In the genomic region with DNA sequence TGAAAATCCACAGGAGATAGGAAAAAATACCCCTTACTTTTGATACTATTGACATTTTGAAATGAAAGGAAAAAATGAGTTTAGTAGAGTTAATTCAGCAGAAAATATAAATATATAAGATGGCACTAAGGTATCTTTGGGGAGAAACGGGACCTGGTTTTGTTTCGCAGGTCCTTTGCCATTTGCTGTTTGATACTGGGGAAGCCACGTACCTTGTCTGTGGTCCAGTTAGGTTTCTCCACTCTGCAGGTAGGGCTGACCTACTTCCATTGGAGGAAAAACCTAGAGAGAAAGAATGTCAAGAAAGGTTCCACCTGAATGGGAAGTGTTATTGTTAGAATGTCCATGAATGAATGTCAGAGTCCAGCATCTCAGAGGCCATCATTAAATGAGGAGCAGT, we compare ENCODE assay signal across 22 cellular contexts. TPM values are rescaled to one million over a fixed set of nuclear protein-coding genes. Genes with fewer than 3 reads are reported as not detected.
A peak's percentile ranks its signal among the peaks of the same experiment; 100 is the strongest.
DNase-seq lines count a peak whose midpoint lies in the region; ATAC-seq and TF ChIP-seq lines count a peak whose summit lies in the region.
"Had no signal": no experiment of that assay in that cellular context is flagged by ENCODE, and none has a peak within 500 bp of the region (broad histone marks: within the 10 kb centered on the region; RNA-seq: fewer than 3 reads in every experiment).

No MANE protein-coding gene starts in this region.

- H3K27me3 Mint-ChIP-seq in activated T-helper 17 cell treated with anti-CD3 and anti-CD28 coated beads, Interleukin-2, amount 50 U/mL, for 72 hours, result no peaks in the 10 kb centered on the region
- peaks cover 2% of the 10 kb centered on the region for H3K27me3 Mint-ChIP-seq in activated T-helper 2 cell treated with anti-CD3 and anti-CD28 coated beads, Interferon-gamma antibody, Interleukin-2, Interleukin-4, amounts not matched to agents 10 μg/mL and 5 μg/mL and 100 μg/mL, durations not matched to agents 14 hours and 24 hours and 36 hours (ENCODE audit: low read depth)
- peaks cover 9% of the 10 kb centered on the region for H3K27me3 Mint-ChIP-seq in osteocyte (ENCODE audit: unreplicated experiment)
- peaks cover 15 to 40% of the 10 kb centered on the region in 2 donors for H3K27me3 Mint-ChIP-seq in natural killer cell treated with Interleukin-12 subunit alpha and Interleukin-12 subunit beta and Interleukin-15 and Interleukin-18, amount 100 ng/mL, for 72 hours
- H3K27me3 Mint-ChIP-seq: CD4-positive, CD25-positive, alpha-beta regulatory T cell had no signal

- intact Hi-C loops in activated T-helper 2 cell treated with anti-CD3 and anti-CD28 coated beads, Interferon-gamma antibody, Interleukin-2, Interleukin-4, amounts not matched to agents 10 μg/mL and 5 μg/mL and 100 μg/mL, durations not matched to agents 14 hours and 24 hours and 36 hours (cut with micrococcal nuclease), result loop anchor here (10.0 kb wide), 1 partner anchor 112 kb away; a partner anchor contains a TSS

- H3K4me1 Mint-ChIP-seq in activated T-helper 17 cell treated with anti-CD3 and anti-CD28 coated beads, Interleukin-2, amount 50 U/mL, for 72 hours, result peaks cover 20% of the 10 kb centered on the region
- H3K4me1 Mint-ChIP-seq in activated T-helper 2 cell treated with anti-CD3 and anti-CD28 coated beads, Interferon-gamma antibody, Interleukin-2, Interleukin-4, amounts not matched to agents 10 μg/mL and 5 μg/mL and 100 μg/mL, durations not matched to agents 14 hours and 24 hours and 36 hours (ENCODE audit: low read depth), result peaks cover 30% of the 10 kb centered on the region
- no peaks in the 10 kb centered on the region for H3K4me1 Mint-ChIP-seq in osteocyte (ENCODE audit: unreplicated experiment)
- H3K4me1 Mint-ChIP-seq in natural killer cell treated with Interleukin-12 subunit alpha and Interleukin-12 subunit beta and Interleukin-15 and Interleukin-18, amount 100 ng/mL, for 72 hours (ENCODE audit: low read depth in 2 of 2), result no peaks in the 10 kb centered on the region
- H3K4me1 Mint-ChIP-seq: CD14-positive monocyte; CD8-positive, alpha-beta memory T cell had no signal

- peaks cover 34% of the 10 kb centered on the region for H3K36me3 Mint-ChIP-seq in activated T-helper 17 cell treated with anti-CD3 and anti-CD28 coated beads, Interleukin-2, amount 50 U/mL, for 72 hours (ENCODE audit: low read depth)
- H3K36me3 Mint-ChIP-seq in activated T-helper 2 cell treated with anti-CD3 and anti-CD28 coated beads, Interferon-gamma antibody, Interleukin-2, Interleukin-4, amounts not matched to agents 10 μg/mL and 5 μg/mL and 100 μg/mL, durations not matched to agents 14 hours and 24 hours and 36 hours (ENCODE audit: low read depth), result peaks cover 10% of the 10 kb centered on the region
- no peaks in the 10 kb centered on the region for H3K36me3 Mint-ChIP-seq in osteocyte (ENCODE audit: unreplicated experiment)
- H3K36me3 Mint-ChIP-seq in natural killer cell treated with Interleukin-12 subunit alpha and Interleukin-12 subunit beta and Interleukin-15 and Interleukin-18, amount 100 ng/mL, for 72 hours, result no peaks in the 10 kb centered on the region
- H3K36me3 Mint-ChIP-seq: CD14-positive monocyte; CD4-positive, CD25-positive, alpha-beta regulatory T cell; CD8-positive, alpha-beta memory T cell had no signal

- no peaks in the 10 kb centered on the region for H3K9me3 Mint-ChIP-seq in activated T-helper 17 cell treated with anti-CD3 and anti-CD28 coated beads, Interleukin-2, amount 50 U/mL, for 72 hours
- H3K9me3 Mint-ChIP-seq in activated T-helper 2 cell treated with anti-CD3 and anti-CD28 coated beads, Interferon-gamma antibody, Interleukin-2, Interleukin-4, amounts not matched to agents 10 μg/mL and 5 μg/mL and 100 μg/mL, durations not matched to agents 14 hours and 24 hours and 36 hours, result no peaks in the 10 kb centered on the region
- H3K9me3 Mint-ChIP-seq in osteocyte (ENCODE audit: unreplicated experiment), result no peaks in the 10 kb centered on the region
- no peaks in the 10 kb centered on the region for H3K9me3 Mint-ChIP-seq in natural killer cell treated with Interleukin-12 subunit alpha and Interleukin-12 subunit beta and Interleukin-15 and Interleukin-18, amount 100 ng/mL, for 72 hours
- H3K9me3 Mint-ChIP-seq: CD4-positive, alpha-beta memory T cell; CD4-positive, CD25-positive, alpha-beta regulatory T cell had no signal

- no peak for TF ChIP-seq CTCF in osteocyte (IDR thresholded peaks at IDR 0.05)

- H3K27ac Mint-ChIP-seq in activated T-helper 17 cell treated with anti-CD3 and anti-CD28 coated beads, Interleukin-2, amount 50 U/mL, for 72 hours, result peak overlapping the region; percentile 91
- H3K27ac Mint-ChIP-seq in activated T-helper 2 cell treated with anti-CD3 and anti-CD28 coated beads, Interferon-gamma antibody, Interleukin-2, Interleukin-4, amounts not matched to agents 10 μg/mL and 5 μg/mL and 100 μg/mL, durations not matched to agents 14 hours and 24 hours and 36 hours, result peak overlapping the region; percentile 52
- no peak overlapping the region for H3K27ac Mint-ChIP-seq in osteocyte (ENCODE audit: unreplicated experiment)
- no peak overlapping the region for H3K27ac Mint-ChIP-seq in natural killer cell treated with Interleukin-12 subunit alpha and Interleukin-12 subunit beta and Interleukin-15 and Interleukin-18, amount 100 ng/mL, for 72 hours
- H3K27ac Mint-ChIP-seq: CD14-positive monocyte; CD8-positive, alpha-beta memory T cell had no signal

- DNase-seq in activated T-helper 2 cell treated with anti-CD3 and anti-CD28 coated beads, Interferon-gamma antibody, Interleukin-2, Interleukin-4, amounts not matched to agents 10 μg/mL and 5 μg/mL and 100 μg/mL, durations not matched to agents 14 hours and 24 hours and 36 hours (ENCODE audit: low spot score), result no peak
- DNase-seq in osteocyte (ENCODE audit: extremely low spot score, unreplicated experiment), result peak; percentile 11
- no peak for DNase-seq in natural killer cell treated with Interleukin-12 subunit alpha and Interleukin-12 subunit beta and Interleukin-15 and Interleukin-18, amount 100 ng/mL, for 72 hours (ENCODE audit: low spot score)
- DNase-seq: 8988T; ACHN; BE2C; C1 segment of cervical spinal cord; CD4-positive, alpha-beta memory T cell; CD4-positive, CD25-positive, alpha-beta regulatory T cell; CD8-positive, alpha-beta memory T cell; COR-L47; DMS 273 treated with DMSO at 0.1 percent for 48 hours; DMS153; DMS53; DMS79; DND-41; EL; GDM1 had no signal

- no peak for ATAC-seq in activated T-helper 17 cell treated with anti-CD3 and anti-CD28 coated beads, Interleukin-2, amount 50 U/mL, for 72 hours (replicated peaks)
- no peak for ATAC-seq in GM19467 (IDR thresholded peaks at IDR 0.05; ENCODE audit: unreplicated experiment)
- ATAC-seq in natural killer cell treated with Interleukin-12 subunit alpha and Interleukin-12 subunit beta and Interleukin-15 and Interleukin-18, amount 100 ng/mL, for 72 hours, result no peak
- ATAC-seq: GM12878 had no signal

- H3K4me3 Mint-ChIP-seq in activated T-helper 17 cell treated with anti-CD3 and anti-CD28 coated beads, Interleukin-2, amount 50 U/mL, for 72 hours, result peak overlapping the region; percentile 59
- H3K4me3 Mint-ChIP-seq in activated T-helper 2 cell treated with anti-CD3 and anti-CD28 coated beads, Interferon-gamma antibody, Interleukin-2, Interleukin-4, amounts not matched to agents 10 μg/mL and 5 μg/mL and 100 μg/mL, durations not matched to agents 14 hours and 24 hours and 36 hours (ENCODE audit: low read depth), result no peak overlapping the region
- H3K4me3 Mint-ChIP-seq in osteocyte (ENCODE audit: unreplicated experiment), result no peak overlapping the region
- no peak overlapping the region for H3K4me3 Mint-ChIP-seq in natural killer cell treated with Interleukin-12 subunit alpha and Interleukin-12 subunit beta and Interleukin-15 and Interleukin-18, amount 100 ng/mL, for 72 hours
- H3K4me3 Mint-ChIP-seq: CD14-positive monocyte; CD4-positive, alpha-beta memory T cell; CD4-positive, CD25-positive, alpha-beta regulatory T cell; CD8-positive, alpha-beta memory T cell had no signal

RNA-seq across cellular contexts. Expression of a gene that starts 48.1 kb away (rescaled TPM):
- total RNA-seq in activated T-helper 17 cell treated with anti-CD3 and anti-CD28 coated beads, Interleukin-2, amount 50 U/mL, for 72 hours, result 10 to 100 TPM; 21.7 to 46.3 TPM
- 4.5 and 5.1 TPM in 2 replicates for total RNA-seq in activated T-helper 2 cell treated with anti-CD3 and anti-CD28 coated beads, Interferon-gamma antibody, Interleukin-2, Interleukin-4, amounts not matched to agents 10 μg/mL and 5 μg/mL and 100 μg/mL, durations not matched to agents 14 hours and 24 hours and 36 hours
- 0.51 and 0.65 TPM in 2 replicates for total RNA-seq in osteocyte
- total RNA-seq in natural killer cell treated with Interleukin-12 subunit alpha and Interleukin-12 subunit beta and Interleukin-15 and Interleukin-18, amount 100 ng/mL, for 72 hours, result 1 to 10 TPM in 1 of 2 donors, under 1 TPM in 1; 0.21 to 1.4 TPM

Comparison
In these comparisons a context has a peak if more than half of its experiments do, and no peak if none do; other contexts are left out.
1. H3K27ac Mint-ChIP-seq: peak in activated T-helper 17 cell treated with anti-CD3 and anti-CD28 coated beads, Interleukin-2, amount 50 U/mL, for 72 hours (single experiment) and activated T-helper 2 cell treated with anti-CD3 and anti-CD28 coated beads, Interferon-gamma antibody, Interleukin-2, Interleukin-4, amounts not matched to agents 10 μg/mL and 5 μg/mL and 100 μg/mL, durations not matched to agents 14 hours and 24 hours and 36 hours (single experiment); none in osteocyte (single experiment) and natural killer cell treated with Interleukin-12 subunit alpha and Interleukin-12 subunit beta and Interleukin-15 and Interleukin-18, amount 100 ng/mL, for 72 hours (0 of 2).